In the genomic region with DNA sequence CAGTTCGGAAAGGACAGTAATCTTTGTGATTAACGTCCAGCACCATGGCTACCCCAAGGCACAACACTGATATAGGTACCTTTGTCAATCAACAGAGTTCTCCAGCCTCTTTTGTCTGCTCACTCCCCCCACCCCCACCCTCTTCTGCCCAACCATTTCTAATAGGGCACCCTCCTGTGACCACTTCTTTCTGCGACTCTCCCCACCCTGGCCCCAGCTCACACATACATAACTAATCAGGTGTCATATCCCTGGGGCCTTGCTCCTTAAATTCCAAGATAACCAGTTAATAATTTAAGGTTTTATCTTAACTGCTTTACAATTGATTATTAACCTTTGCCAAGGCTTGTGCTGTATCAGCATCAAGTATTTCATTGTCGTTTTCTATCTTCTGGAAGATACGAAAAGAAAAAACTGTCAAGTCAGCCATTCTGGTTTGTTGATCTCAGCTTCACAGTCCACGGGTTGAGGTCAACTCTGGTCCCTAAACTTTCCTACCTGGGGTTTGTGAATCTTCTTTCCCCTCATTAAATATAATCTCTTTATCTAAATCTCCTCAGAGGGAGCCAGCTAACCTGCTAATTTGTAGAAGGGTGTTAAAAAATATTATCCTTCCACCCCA, we compare ENCODE assay signal across 1 cellular context.
TF ChIP-seq lines count a peak whose summit lies in the region.

No MANE protein-coding gene starts in this region.

TF ChIP-seq in K562, 482 proteins besides CTCF, POLR2A, EP300 and RAD21 (continued from another document):
- TF ChIP-seq, protein P1, sequence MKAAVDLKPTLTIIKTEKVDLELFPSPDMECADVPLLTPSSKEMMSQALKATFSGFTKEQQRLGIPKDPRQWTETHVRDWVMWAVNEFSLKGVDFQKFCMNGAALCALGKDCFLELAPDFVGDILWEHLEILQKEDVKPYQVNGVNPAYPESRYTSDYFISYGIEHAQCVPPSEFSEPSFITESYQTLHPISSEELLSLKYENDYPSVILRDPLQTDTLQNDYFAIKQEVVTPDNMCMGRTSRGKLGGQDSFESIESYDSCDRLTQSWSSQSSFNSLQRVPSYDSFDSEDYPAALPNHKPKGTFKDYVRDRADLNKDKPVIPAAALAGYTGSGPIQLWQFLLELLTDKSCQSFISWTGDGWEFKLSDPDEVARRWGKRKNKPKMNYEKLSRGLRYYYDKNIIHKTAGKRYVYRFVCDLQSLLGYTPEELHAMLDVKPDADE (conservative IDR thresholded peaks at IDR 0.05; ENCODE audit: control insufficient read depth, low read depth, low read length), result no peak
- TF ChIP-seq MAFK (IDR thresholded peaks at IDR 0.05; ENCODE audit: low read length), result peak; percentile 92
- TF ChIP-seq MAFF (IDR thresholded peaks at IDR 0.05; ENCODE audit: low read length), result peak; percentile 93
- peak; percentile 87 for TF ChIP-seq MAFG (tag; conservative IDR thresholded peaks at IDR 0.05)
- TF ChIP-seq, protein P2, sequence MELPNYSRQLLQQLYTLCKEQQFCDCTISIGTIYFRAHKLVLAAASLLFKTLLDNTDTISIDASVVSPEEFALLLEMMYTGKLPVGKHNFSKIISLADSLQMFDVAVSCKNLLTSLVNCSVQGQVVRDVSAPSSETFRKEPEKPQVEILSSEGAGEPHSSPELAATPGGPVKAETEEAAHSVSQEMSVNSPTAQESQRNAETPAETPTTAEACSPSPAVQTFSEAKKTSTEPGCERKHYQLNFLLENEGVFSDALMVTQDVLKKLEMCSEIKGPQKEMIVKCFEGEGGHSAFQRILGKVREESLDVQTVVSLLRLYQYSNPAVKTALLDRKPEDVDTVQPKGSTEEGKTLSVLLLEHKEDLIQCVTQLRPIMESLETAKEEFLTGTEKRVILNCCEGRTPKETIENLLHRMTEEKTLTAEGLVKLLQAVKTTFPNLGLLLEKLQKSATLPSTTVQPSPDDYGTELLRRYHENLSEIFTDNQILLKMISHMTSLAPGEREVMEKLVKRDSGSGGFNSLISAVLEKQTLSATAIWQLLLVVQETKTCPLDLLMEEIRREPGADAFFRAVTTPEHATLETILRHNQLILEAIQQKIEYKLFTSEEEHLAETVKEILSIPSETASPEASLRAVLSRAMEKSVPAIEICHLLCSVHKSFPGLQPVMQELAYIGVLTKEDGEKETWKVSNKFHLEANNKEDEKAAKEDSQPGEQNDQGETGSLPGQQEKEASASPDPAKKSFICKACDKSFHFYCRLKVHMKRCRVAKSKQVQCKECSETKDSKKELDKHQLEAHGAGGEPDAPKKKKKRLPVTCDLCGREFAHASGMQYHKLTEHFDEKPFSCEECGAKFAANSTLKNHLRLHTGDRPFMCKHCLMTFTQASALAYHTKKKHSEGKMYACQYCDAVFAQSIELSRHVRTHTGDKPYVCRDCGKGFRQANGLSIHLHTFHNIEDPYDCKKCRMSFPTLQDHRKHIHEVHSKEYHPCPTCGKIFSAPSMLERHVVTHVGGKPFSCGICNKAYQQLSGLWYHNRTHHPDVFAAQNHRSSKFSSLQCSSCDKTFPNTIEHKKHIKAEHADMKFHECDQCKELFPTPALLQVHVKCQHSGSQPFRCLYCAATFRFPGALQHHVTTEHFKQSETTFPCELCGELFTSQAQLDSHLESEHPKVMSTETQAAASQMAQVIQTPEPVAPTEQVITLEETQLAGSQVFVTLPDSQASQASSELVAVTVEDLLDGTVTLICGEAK (IDR thresholded peaks at IDR 0.05), result no peak
- TF ChIP-seq, protein P2 (CRISPR knock-in tag; IDR thresholded peaks at IDR 0.05), result no peak
